In genomic region chr1:31377361-31377863, GRCh38 we compare ENCODE assay signal across 20 cellular contexts. TPM values are rescaled to one million over a fixed set of nuclear protein-coding genes. Genes with fewer than 3 reads are reported as not detected.
"Had no signal": no experiment of that assay in that cellular context is flagged by ENCODE, and none has a peak within 500 bp of the region (broad histone marks: within the 10 kb centered on the region; RNA-seq: fewer than 3 reads in every experiment).

No MANE protein-coding gene starts in this region.

- H3K27me3 ChIP-seq: ascending aorta, cardiac muscle cell, heart left ventricle, right lobe of liver, testis had no signal

- H3K9me3 Mint-ChIP-seq: activated naive CD8-positive, alpha-beta T cell treated with anti-CD3 and anti-CD28 coated beads, Interleukin-2, amount 10 ng/mL, durations not matched to agents 7 days and 5 days; activated T-cell treated with anti-CD3 and anti-CD28 coated beads, Interleukin-2, amount 50 U/mL, for 72 hours; T-helper 2 cell treated with Interferon-gamma antibody and Interleukin-4, amounts not matched to agents 5 μg/mL and 100 μg/mL, for 36 hours had no signal

- ATAC-seq: activated T-cell treated with anti-CD3 and anti-CD28 coated beads, Interleukin-2, amount 50 U/mL, for 72 hours; heart left ventricle; naive thymus-derived CD4-positive, alpha-beta T cell; right lobe of liver had no signal

- H3K27ac ChIP-seq: ascending aorta, cardiac muscle cell, coronary artery, prostate gland, right lobe of liver, testis, upper lobe of right lung had no signal

- H3K9me3 ChIP-seq: ascending aorta, heart left ventricle, prostate gland, right lobe of liver, testis, upper lobe of right lung had no signal

- DNase-seq: activated CD4-positive, alpha-beta T cell treated with anti-CD3 and anti-CD28 coated beads for 1 hour; activated CD4-positive, alpha-beta T cell treated with anti-CD3 and anti-CD28 coated beads, Interleukin-2, amount 50 U/mL, for 48 hours; activated gamma-delta T cell treated with Interleukin-2 at 50 U/mL for 16 hours; activated naive CD8-positive, alpha-beta T cell treated with anti-CD3 and anti-CD28 coated beads, Interleukin-2, amount 10 ng/mL, durations not matched to agents 7 days and 5 days; activated T-cell treated with anti-CD3 and anti-CD28 coated beads, Interleukin-2, amount 50 U/mL, for 72 hours; effector CD8-positive, alpha-beta T cell; heart left ventricle; kidney; naive thymus-derived CD4-positive, alpha-beta T cell; right lobe of liver; SHP77 treated with DMSO at 0.1 percent for 48 hours; stimulated activated naive CD4-positive, alpha-beta T cell treated with Interleukin-2 at 50 U/mL for 16 hours; testis had no signal

- H3K27ac Mint-ChIP-seq: activated naive CD8-positive, alpha-beta T cell treated with anti-CD3 and anti-CD28 coated beads, Interleukin-2, amount 10 ng/mL, durations not matched to agents 7 days and 5 days; activated T-cell treated with anti-CD3 and anti-CD28 coated beads, Interleukin-2, amount 50 U/mL, for 72 hours; naive thymus-derived CD4-positive, alpha-beta T cell; T-helper 2 cell treated with Interferon-gamma antibody and Interleukin-4, amounts not matched to agents 5 μg/mL and 100 μg/mL, for 36 hours had no signal

- H3K4me3 ChIP-seq: ascending aorta, cardiac muscle cell, coronary artery, heart left ventricle, lung, prostate gland, right lobe of liver, testis, upper lobe of right lung had no signal

- H3K4me3 Mint-ChIP-seq: activated naive CD8-positive, alpha-beta T cell treated with anti-CD3 and anti-CD28 coated beads, Interleukin-2, amount 10 ng/mL, durations not matched to agents 7 days and 5 days; activated T-cell treated with anti-CD3 and anti-CD28 coated beads, Interleukin-2, amount 50 U/mL, for 72 hours; naive thymus-derived CD4-positive, alpha-beta T cell; T-helper 2 cell treated with Interferon-gamma antibody and Interleukin-4, amounts not matched to agents 5 μg/mL and 100 μg/mL, for 36 hours had no signal

- H3K36me3 Mint-ChIP-seq: activated naive CD8-positive, alpha-beta T cell treated with anti-CD3 and anti-CD28 coated beads, Interleukin-2, amount 10 ng/mL, durations not matched to agents 7 days and 5 days; naive thymus-derived CD4-positive, alpha-beta T cell had no signal

- H3K36me3 ChIP-seq: ascending aorta, cardiac muscle cell, heart left ventricle, prostate gland, right lobe of liver, upper lobe of right lung had no signal

RNA-seq across cellular contexts. Expression of gene FABP3, which starts 4.5 kb away (rescaled TPM):
- total RNA-seq: activated T-cell treated with anti-CD3 and anti-CD28 coated beads, Interleukin-2, amount 50 U/mL, for 72 hours had no signal
- polyA plus RNA-seq: naive thymus-derived CD4-positive, alpha-beta T cell had no signal

RNA-seq across cellular contexts. Expression of gene SERINC2, which starts 35.6 kb away (rescaled TPM):
- polyA plus RNA-seq: naive thymus-derived CD4-positive, alpha-beta T cell had no signal
